22 cellular contexts compared by ENCODE assay signal in the genomic region with DNA sequence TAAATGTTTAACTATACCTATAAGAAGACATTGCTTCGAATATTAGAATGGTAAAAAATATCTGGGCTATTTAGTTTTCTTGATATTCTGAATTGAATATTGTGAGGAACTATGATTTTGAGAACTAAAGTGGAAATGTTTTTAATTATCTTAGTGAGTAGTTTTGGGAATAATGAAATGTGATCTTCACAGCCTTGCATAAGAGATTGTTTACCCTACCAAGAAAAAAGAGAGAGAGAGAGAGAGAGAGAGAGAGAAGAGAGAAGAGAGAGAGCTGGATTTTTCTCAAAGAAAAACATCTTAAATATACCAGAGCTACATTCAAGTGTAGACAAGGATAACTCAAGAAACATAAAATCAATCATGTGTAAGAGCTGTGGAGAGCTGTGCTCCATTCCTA.
A peak's percentile ranks its signal among the peaks of the same experiment; 100 is the strongest.
DNase-seq lines count a peak whose midpoint lies in the region; ATAC-seq, FAIRE-seq and TF ChIP-seq lines count a peak whose summit lies in the region.
"Had no signal": no experiment of that assay in that cellular context is flagged by ENCODE, and none has a peak within 500 bp of the region (broad histone marks: within the 10 kb centered on the region; RNA-seq: fewer than 3 reads in every experiment).

No MANE protein-coding gene starts in this region.

- H3K27ac ChIP-seq in HEK293 (ENCODE audit: extremely low read depth, low read depth, low read length) (no peak overlapping the region), PC-3 (ENCODE audit: low read length) (no peak overlapping the region)
- H3K27ac ChIP-seq in effector memory CD4-positive, alpha-beta T cell (ENCODE audit: insufficient read depth, low read length, poor library complexity, severe bottlenecking) = no peak overlapping the region
- H3K27ac ChIP-seq: 22Rv1, BLaER1, C4-2B had no signal

- intact Hi-C loops in PC-3 (cut with micrococcal nuclease) = no loop called here

- no peaks in the 10 kb centered on the region for H3K27me3 ChIP-seq in PC-3 (ENCODE audit: low read length)
- H3K27me3 ChIP-seq in effector memory CD4-positive, alpha-beta T cell (replicated peaks; ENCODE audit: control insufficient read depth, insufficient read depth, low read length, poor library complexity, severe bottlenecking) = no peaks in the 10 kb centered on the region
- H3K27me3 ChIP-seq: BLaER1 had no signal

- H3K79me2 ChIP-seq in PC-3 (ENCODE audit: low read length) = no peaks in the 10 kb centered on the region

- no peaks in the 10 kb centered on the region for H3K9me2 ChIP-seq in PC-3 (replicated peaks; ENCODE audit: low read length)

- no TSS peak for BruUV-seq in PC-3 (replicated peaks; lab: Mats Ljungman, UMichigan)

- CTCF ChIA-PET in HEK293 (lab: Yijun Ruan, JAX) = no interaction called here
- CTCF ChIA-PET in PC-3 (lab: Charles Lee) = no interaction called here

- no peaks in the 10 kb centered on the region for H4K20me1 ChIP-seq in PC-3 (ENCODE audit: low read length)
- H4K20me1 ChIP-seq: BLaER1 had no signal

- no peak overlapping the region for H2AFZ ChIP-seq in PC-3 (ENCODE audit: low read length)

- no peaks in the 10 kb centered on the region for H3F3A ChIP-seq in PC-3 (ENCODE audit: low read length, unreplicated experiment)

- H3K4me2 ChIP-seq in PC-3 (ENCODE audit: low read length) = no peak overlapping the region
- H3K4me2 ChIP-seq: BLaER1 had no signal

- peak; percentile 77 for FAIRE-seq in endometrium (lab: Jason Lieb, UNC)
- FAIRE-seq: A204.1, GM12878 had no signal

- H3K4me3 ChIP-seq in HEK293 (ENCODE audit: low read depth, low read length) = no peak overlapping the region
- H3K4me3 ChIP-seq in PC-3 (ENCODE audit: low read length) = no peak overlapping the region
- no peak overlapping the region for H3K4me3 ChIP-seq in effector memory CD4-positive, alpha-beta T cell (ENCODE audit: insufficient read depth, low read depth, low read length, poor library complexity, severe bottlenecking)
- H3K4me3 ChIP-seq: BLaER1, GM12878 had no signal

- H3K9me3 ChIP-seq in HEK293 (ENCODE audit: control insufficient read depth, insufficient read depth, low read depth, low read length) = no peaks in the 10 kb centered on the region
- H3K9me3 ChIP-seq in PC-3 (ENCODE audit: low read length) = no peaks in the 10 kb centered on the region
- no peaks in the 10 kb centered on the region for H3K9me3 ChIP-seq in effector memory CD4-positive, alpha-beta T cell (ENCODE audit: control insufficient read depth, low read length)
- H3K9me3 ChIP-seq: BLaER1, Caco-2 had no signal

- H3K36me3 ChIP-seq in HEK293 (ENCODE audit: control insufficient read depth in 2 of 2, insufficient read depth in 1 of 2, low read length in 2 of 2) (no peaks in the 10 kb centered on the region), PC-3 (ENCODE audit: low read depth, low read length) (no peaks in the 10 kb centered on the region)
- H3K36me3 ChIP-seq in effector memory CD4-positive, alpha-beta T cell (ENCODE audit: control insufficient read depth, insufficient read depth, low read length) = no peaks in the 10 kb centered on the region
- H3K36me3 ChIP-seq: BLaER1 had no signal

- no peak for ATAC-seq in PC-3
- ATAC-seq: CD8-positive, alpha-beta T cell; GM12878 had no signal

- H3K9ac ChIP-seq in PC-3 (ENCODE audit: low read length) = no peak overlapping the region
- H3K9ac ChIP-seq: BLaER1 had no signal

- TF ChIP-seq CTCF in HEK293 (tag by site-specific recombination; IDR thresholded peaks at IDR 0.05) (no peak), PC-3 (conservative IDR thresholded peaks at IDR 0.05; ENCODE audit: low read depth, low read length) (no peak)

- no peaks in the 10 kb centered on the region for H3K4me1 ChIP-seq in HEK293 (ENCODE audit: control insufficient read depth, insufficient read depth, low read length)
- no peaks in the 10 kb centered on the region for H3K4me1 ChIP-seq in PC-3 (ENCODE audit: insufficient read depth, low read length)
- no peaks in the 10 kb centered on the region for H3K4me1 ChIP-seq in effector memory CD4-positive, alpha-beta T cell (ENCODE audit: control insufficient read depth, insufficient read depth, low read length, poor library complexity, severe bottlenecking)
- H3K4me1 ChIP-seq: BLaER1, Caco-2 had no signal

- POLR2A ChIA-PET in HEK293 (lab: Yijun Ruan, JAX) = no interaction called here
- POLR2A ChIA-PET in PC-3 (lab: Charles Lee; ENCODE audit: unreplicated experiment) = no interaction called here

- DNase-seq in fibroblast of peridontal ligament (ENCODE audit: extremely low read depth) = peak; percentile 75
- peak; percentile 17 for DNase-seq in iris pigment epithelial cell (ENCODE audit: low read depth)
- no peak for DNase-seq in DMS79 treated with DMSO at 0.1 percent for 48 hours (lab: John Stamatoyannopoulos, UW)
- DNase-seq in NCI-H446 (lab: John Stamatoyannopoulos, UW) = no peak
- DNase-seq in PC-3 = no peak
- no peak for DNase-seq in effector memory CD4-positive, alpha-beta T cell
- DNase-seq: Caco-2; CD4-positive, CD25-positive, alpha-beta regulatory T cell; CD8-positive, alpha-beta T cell; DMS153; EL; GDM1; GOT3; H7; HCEC 1CT had no signal

TF ChIP-seq in HEK293, 187 proteins besides CTCF, POLR2A, EP300 and RAD21:
- TF ChIP-seq ZNF114 (tag by site-specific recombination; IDR thresholded peaks at IDR 0.05) = no peak
- TF ChIP-seq ZNF596 (tag by site-specific recombination; IDR thresholded peaks at IDR 0.05) = peak; percentile 64
- TF ChIP-seq ZNF335 (tag by site-specific recombination; conservative IDR thresholded peaks at IDR 0.05) = no peak

Comparison
In these comparisons a context has a peak if more than half of its experiments do, and no peak if none do; other contexts are left out.
1. DNase-seq: peak in fibroblast of peridontal ligament (single experiment) and iris pigment epithelial cell (single experiment); none in DMS79 treated with DMSO at 0.1 percent for 48 hours (single experiment), NCI-H446 (0 of 2), PC-3 (single experiment) and effector memory CD4-positive, alpha-beta T cell (0 of 3).